In genomic region chrX:36431819-36432218, GRCh38 we compare ENCODE assay signal across 1 cellular context.
TF ChIP-seq lines count a peak whose summit lies in the region.

No MANE protein-coding gene starts in this region.

TF ChIP-seq in HepG2, 621 proteins besides CTCF, POLR2A, EP300 and RAD21 (continued from another document):
- TF ChIP-seq, protein P1, sequence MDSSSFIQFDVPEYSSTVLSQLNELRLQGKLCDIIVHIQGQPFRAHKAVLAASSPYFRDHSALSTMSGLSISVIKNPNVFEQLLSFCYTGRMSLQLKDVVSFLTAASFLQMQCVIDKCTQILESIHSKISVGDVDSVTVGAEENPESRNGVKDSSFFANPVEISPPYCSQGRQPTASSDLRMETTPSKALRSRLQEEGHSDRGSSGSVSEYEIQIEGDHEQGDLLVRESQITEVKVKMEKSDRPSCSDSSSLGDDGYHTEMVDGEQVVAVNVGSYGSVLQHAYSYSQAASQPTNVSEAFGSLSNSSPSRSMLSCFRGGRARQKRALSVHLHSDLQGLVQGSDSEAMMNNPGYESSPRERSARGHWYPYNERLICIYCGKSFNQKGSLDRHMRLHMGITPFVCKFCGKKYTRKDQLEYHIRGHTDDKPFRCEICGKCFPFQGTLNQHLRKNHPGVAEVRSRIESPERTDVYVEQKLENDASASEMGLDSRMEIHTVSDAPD (CRISPR knock-in tag; IDR thresholded peaks at IDR 0.05), result no peak
- no peak for TF ChIP-seq ZNF616 (CRISPR knock-in tag; IDR thresholded peaks at IDR 0.05; ENCODE audit: low read depth)
- TF ChIP-seq ZNF17 (CRISPR knock-in tag; IDR thresholded peaks at IDR 0.05), result no peak
- no peak for TF ChIP-seq ZNF580 (CRISPR knock-in tag; IDR thresholded peaks at IDR 0.05; ENCODE audit: borderline replicate concordance, low read depth)
- TF ChIP-seq NCOA2 (CRISPR knock-in tag; IDR thresholded peaks at IDR 0.05), result no peak
- no peak for TF ChIP-seq NAIF1 (CRISPR knock-in tag; IDR thresholded peaks at IDR 0.05; ENCODE audit: borderline replicate concordance)
- no peak for TF ChIP-seq ZNF10 (CRISPR knock-in tag; IDR thresholded peaks at IDR 0.05; ENCODE audit: borderline replicate concordance, low read depth)
- TF ChIP-seq, protein P2, sequence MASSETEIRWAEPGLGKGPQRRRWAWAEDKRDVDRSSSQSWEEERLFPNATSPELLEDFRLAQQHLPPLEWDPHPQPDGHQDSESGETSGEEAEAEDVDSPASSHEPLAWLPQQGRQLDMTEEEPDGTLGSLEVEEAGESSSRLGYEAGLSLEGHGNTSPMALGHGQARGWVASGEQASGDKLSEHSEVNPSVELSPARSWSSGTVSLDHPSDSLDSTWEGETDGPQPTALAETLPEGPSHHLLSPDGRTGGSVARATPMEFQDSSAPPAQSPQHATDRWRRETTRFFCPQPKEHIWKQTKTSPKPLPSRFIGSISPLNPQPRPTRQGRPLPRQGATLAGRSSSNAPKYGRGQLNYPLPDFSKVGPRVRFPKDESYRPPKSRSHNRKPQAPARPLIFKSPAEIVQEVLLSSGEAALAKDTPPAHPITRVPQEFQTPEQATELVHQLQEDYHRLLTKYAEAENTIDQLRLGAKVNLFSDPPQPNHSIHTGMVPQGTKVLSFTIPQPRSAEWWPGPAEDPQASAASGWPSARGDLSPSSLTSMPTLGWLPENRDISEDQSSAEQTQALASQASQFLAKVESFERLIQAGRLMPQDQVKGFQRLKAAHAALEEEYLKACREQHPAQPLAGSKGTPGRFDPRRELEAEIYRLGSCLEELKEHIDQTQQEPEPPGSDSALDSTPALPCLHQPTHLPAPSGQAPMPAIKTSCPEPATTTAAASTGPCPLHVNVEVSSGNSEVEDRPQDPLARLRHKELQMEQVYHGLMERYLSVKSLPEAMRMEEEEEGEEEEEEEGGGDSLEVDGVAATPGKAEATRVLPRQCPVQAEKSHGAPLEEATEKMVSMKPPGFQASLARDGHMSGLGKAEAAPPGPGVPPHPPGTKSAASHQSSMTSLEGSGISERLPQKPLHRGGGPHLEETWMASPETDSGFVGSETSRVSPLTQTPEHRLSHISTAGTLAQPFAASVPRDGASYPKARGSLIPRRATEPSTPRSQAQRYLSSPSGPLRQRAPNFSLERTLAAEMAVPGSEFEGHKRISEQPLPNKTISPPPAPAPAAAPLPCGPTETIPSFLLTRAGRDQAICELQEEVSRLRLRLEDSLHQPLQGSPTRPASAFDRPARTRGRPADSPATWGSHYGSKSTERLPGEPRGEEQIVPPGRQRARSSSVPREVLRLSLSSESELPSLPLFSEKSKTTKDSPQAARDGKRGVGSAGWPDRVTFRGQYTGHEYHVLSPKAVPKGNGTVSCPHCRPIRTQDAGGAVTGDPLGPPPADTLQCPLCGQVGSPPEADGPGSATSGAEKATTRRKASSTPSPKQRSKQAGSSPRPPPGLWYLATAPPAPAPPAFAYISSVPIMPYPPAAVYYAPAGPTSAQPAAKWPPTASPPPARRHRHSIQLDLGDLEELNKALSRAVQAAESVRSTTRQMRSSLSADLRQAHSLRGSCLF (CRISPR knock-in tag; IDR thresholded peaks at IDR 0.05; ENCODE audit: borderline replicate concordance), result no peak
TF ChIP-seq in HepG2: peak in this region for 0.
